In genomic region chr3:14402304-14402811, GRCh38 we compare ENCODE assay signal across 8 cellular contexts. TPM values are rescaled to one million over a fixed set of nuclear protein-coding genes. Genes with fewer than 3 reads are reported as not detected.
DNase-seq lines count a peak whose midpoint lies in the region; ATAC-seq and TF ChIP-seq lines count a peak whose summit lies in the region.

TSS of gene SLC6A6 (plus strand) at chr3:14402606. CDS start at chr3:14443635, 41,029 bp downstream.

- H3K36me3 ChIP-seq in PC-3 (ENCODE audit: low read depth, low read length) (no peaks in the 10 kb centered on the region), mucosa of stomach (ENCODE audit: control insufficient read depth, insufficient read depth, low read length) (no peaks in the 10 kb centered on the region)

- intact Hi-C loops in PC-3 (cut with micrococcal nuclease) = loop anchor here (1.0 to 2.0 kb wide), 10 partner anchors 30 to 278 kb away; partner anchors contain the start of gene CHCHD4

- H2AFZ ChIP-seq in PC-3 (ENCODE audit: low read length) = peak within 1 kb of the TSS; percentile 80

- H3K4me1 ChIP-seq in PC-3 (ENCODE audit: insufficient read depth, low read length) (peaks cover 32% of the 10 kb centered on the region), mucosa of stomach (ENCODE audit: control insufficient read depth, insufficient read depth, low read length) (peaks cover 42% of the 10 kb centered on the region)

- H3F3A ChIP-seq in PC-3 (ENCODE audit: low read length, unreplicated experiment) = peaks cover under 1% of the 10 kb centered on the region

- TF ChIP-seq CTCF in PC-3 (conservative IDR thresholded peaks at IDR 0.05; ENCODE audit: low read depth, low read length) = peak; percentile 57

- H3K79me2 ChIP-seq in PC-3 (ENCODE audit: low read length) = peaks cover 48% of the 10 kb centered on the region

- CTCF ChIA-PET in PC-3 (lab: Charles Lee) = interaction anchor here (0.6 to 1.8 kb wide), 9 partner anchors 19 to 1535 kb away, joined by 3 to 9 read pairs (median 4); partner anchors contain the start of gene SH3BP5

- peak within 1 kb of the TSS; percentile 96 for H3K4me2 ChIP-seq in PC-3 (ENCODE audit: low read length)

- H3K27ac ChIP-seq in PC-3 (ENCODE audit: low read length) = peak within 1 kb of the TSS; percentile 77

- H3K27me3 ChIP-seq in PC-3 (ENCODE audit: low read length) = no peaks in the 10 kb centered on the region
- H3K27me3 ChIP-seq in mucosa of stomach (ENCODE audit: control insufficient read depth, insufficient read depth, low read length) = no peaks in the 10 kb centered on the region

- H3K9me2 ChIP-seq in PC-3 (replicated peaks; ENCODE audit: low read length) = no peaks in the 10 kb centered on the region

- no peaks in the 10 kb centered on the region for H3K9me3 ChIP-seq in PC-3 (ENCODE audit: low read length)
- H3K9me3 ChIP-seq in mucosa of stomach (ENCODE audit: control insufficient read depth, low read length) = no peaks in the 10 kb centered on the region

- DNase-seq in DMS53 treated with DMSO at 0.1 percent for 48 hours (lab: John Stamatoyannopoulos, UW; ENCODE audit: unreplicated experiment) (peak; percentile 58), PC-3 (peak; percentile 98), activated T-cell treated with anti-CD3 and anti-CD28 coated beads for 48 hours (ENCODE audit: low read depth) (peak; percentile 92), erythroblast (lab: John Stamatoyannopoulos, UW) (peak; percentile 79 to 82)
- DNase-seq in Jurkat, Clone E6-1 (ENCODE audit: low read depth, low spot score) = peak; percentile 95
- DNase-seq in stimulated activated CD8-positive, alpha-beta memory T cell treated with anti-CD3 and anti-CD28 coated beads, Interleukin-4, amount 100 ng/mL, for 48 hours = peak; percentile 94

- H4K20me1 ChIP-seq in PC-3 (ENCODE audit: low read length) = peaks cover 22% of the 10 kb centered on the region

- peak within 1 kb of the TSS; percentile 100 for H3K4me3 ChIP-seq in Jurkat, Clone E6-1 (ENCODE audit: low read length)
- H3K4me3 ChIP-seq in PC-3 (ENCODE audit: low read length) (peak within 1 kb of the TSS; percentile 95), mucosa of stomach (ENCODE audit: low read length) (peak within 1 kb of the TSS; percentile 65)

- H3K9ac ChIP-seq in PC-3 (ENCODE audit: low read length) = peak within 1 kb of the TSS; percentile 92
- peak within 1 kb of the TSS; percentile 77 for H3K9ac ChIP-seq in mucosa of stomach (ENCODE audit: low read length)

- POLR2A ChIA-PET in PC-3 (lab: Charles Lee; ENCODE audit: unreplicated experiment) = interaction anchor here (0.6 to 0.7 kb wide), 2 partner anchors 71 to 183 kb away, joined by 3 to 4 read pairs; no protein-coding TSS in a partner anchor

- peak; percentile 64 for ATAC-seq in GM21576 (IDR thresholded peaks at IDR 0.05; ENCODE audit: unreplicated experiment)
- peak; percentile 86 for ATAC-seq in PC-3

- TF ChIP-seq POLR2A in erythroblast (IDR thresholded peaks at IDR 0.05; ENCODE audit: low read length) = peak; percentile 60

- BruUV-seq in PC-3 (replicated peaks; lab: Mats Ljungman, UMichigan) = no TSS peak

RNA-seq across cellular contexts. Expression of gene SLC6A6, which starts in this region (rescaled TPM):
- polyA plus RNA-seq in Jurkat, Clone E6-1 (2012; ENCODE audit: insufficient read depth, insufficient read length) = 16.7 TPM
- 28.1 and 31.9 TPM in 2 replicates for total RNA-seq in PC-3 (2014; rRNA removed)

Comparison
In these comparisons a context has a peak if more than half of its experiments do, and no peak if none do; other contexts are left out.
1. Peak in every context shown above with its lines: DNase-seq, ATAC-seq, H3K4me3 ChIP-seq and H3K27ac ChIP-seq.